ENCODE assay signal across 8 cellular contexts in genomic region chr5:131536211-131536826, GRCh38.
DNase-seq lines count a peak whose midpoint lies in the region; ATAC-seq, FAIRE-seq and TF ChIP-seq lines count a peak whose summit lies in the region.

No MANE protein-coding gene starts in this region.

- WGBS in pancreas, 2 donors = 83 to 93% methylated on average over 6 of the region's 6 CpGs

- POLR2A ChIA-PET in activated CD4-positive, alpha-beta T cell treated with anti-CD3 and anti-CD28 coated beads for 36 hours (lab: Charles Lee) = no interaction called here

- H3K4me1 ChIP-seq in adipocyte (ENCODE audit: control insufficient read depth, insufficient read depth, low read length) (peaks cover 14% of the 10 kb centered on the region), pancreas (peaks cover 0 to 2% (median 0%) of the 10 kb centered on the region in 3 donors), foreskin keratinocyte (peaks cover under 1% of the 10 kb centered on the region)

- ATAC-seq in activated CD4-positive, alpha-beta T cell treated with anti-CD3 and anti-CD28 coated beads for 36 hours = peak; percentile 48
- ATAC-seq in HG02588 (IDR thresholded peaks at IDR 0.05; ENCODE audit: unreplicated experiment) (peak; percentile 94), pancreas (peak in 3 of 4 donors; percentile 19 to 58 (median 52)), foreskin keratinocyte (no peak)

- H3K36me3 ChIP-seq in adipocyte (ENCODE audit: control insufficient read depth, insufficient read depth, low read length, severe bottlenecking) (no peaks in the 10 kb centered on the region), pancreas (no peaks in the 10 kb centered on the region)

- peak; percentile 20 for DNase-seq in activated CD4-positive, alpha-beta T cell treated with anti-CD3 and anti-CD28 coated beads for 36 hours
- DNase-seq in activated CD4-positive, alpha-beta T cell treated with anti-CD3 and anti-CD28 coated beads, Interleukin-2, amount 50 U/mL, for 1 hour = no peak
- peak; percentile 72 for DNase-seq in NB4 (ENCODE audit: low read depth)
- DNase-seq in adipocyte (ENCODE audit: low read depth) = peak; percentile 24
- no peak for DNase-seq in pancreas
- no peak for DNase-seq in foreskin keratinocyte
- no peak for DNase-seq in NCI-H526 treated with DMSO at 0.1 percent for 48 hours (lab: John Stamatoyannopoulos, UW)

- peak overlapping the region; percentile 26 for H3K4me3 Mint-ChIP-seq in activated CD4-positive, alpha-beta T cell treated with anti-CD3 and anti-CD28 coated beads for 36 hours

- intact Hi-C loops in activated CD4-positive, alpha-beta T cell treated with anti-CD3 and anti-CD28 coated beads for 36 hours (cut with DNase I, micrococcal nuclease) = loop anchor here (1.0 to 10.0 kb wide), 9 partner anchors 52 to 888 kb away; partner anchors contain the start of gene FNIP1 (in 1 of the 2)
- intact Hi-C loops in pancreas (cut with DNase I) = no loop called here

- TF ChIP-seq CTCF in NB4 (IDR thresholded peaks at IDR 0.05; ENCODE audit: low read depth, low read length) (no peak), pancreas (IDR thresholded peaks at IDR 0.05) (no peak), foreskin keratinocyte (conservative IDR thresholded peaks at IDR 0.05) (no peak)

- no peak for TF ChIP-seq POLR2A in NB4 (IDR thresholded peaks at IDR 0.05; ENCODE audit: extremely low read depth, insufficient read length)

- CTCF ChIA-PET in activated CD4-positive, alpha-beta T cell treated with anti-CD3 and anti-CD28 coated beads for 36 hours (lab: Charles Lee) = interaction anchor here (1.2 kb wide), 1 partner anchor 10 kb away, joined by 4 read pairs; no protein-coding TSS in a partner anchor

- peaks cover 86% of the 10 kb centered on the region for H3K4me1 Mint-ChIP-seq in activated CD4-positive, alpha-beta T cell treated with anti-CD3 and anti-CD28 coated beads for 36 hours

- H3K4me3 ChIP-seq in NB4 (ENCODE audit: low read depth, low read length) (no peak overlapping the region), adipocyte (ENCODE audit: low read length) (no peak overlapping the region), pancreas (no peak overlapping the region)

- no peak overlapping the region for H3K9ac ChIP-seq in adipocyte (ENCODE audit: low read length)

- H3K27me3 Mint-ChIP-seq in activated CD4-positive, alpha-beta T cell treated with anti-CD3 and anti-CD28 coated beads for 36 hours = no peaks in the 10 kb centered on the region

- no peak for FAIRE-seq in pancreas (lab: Jason Lieb, UNC)

- H3K9me3 Mint-ChIP-seq in activated CD4-positive, alpha-beta T cell treated with anti-CD3 and anti-CD28 coated beads for 36 hours (ENCODE audit: low read depth) = no peaks in the 10 kb centered on the region

- H3K36me3 Mint-ChIP-seq in activated CD4-positive, alpha-beta T cell treated with anti-CD3 and anti-CD28 coated beads for 36 hours (ENCODE audit: low read depth) = peaks cover 33% of the 10 kb centered on the region

- H3K27ac ChIP-seq in pancreas (no peak overlapping the region), foreskin keratinocyte (no peak overlapping the region)

- H3K27me3 ChIP-seq in adipocyte (replicated peaks; ENCODE audit: control insufficient read depth, insufficient read depth, low read length) (no peaks in the 10 kb centered on the region), pancreas (no peaks in the 10 kb centered on the region), foreskin keratinocyte (no peaks in the 10 kb centered on the region)

- H3K27ac Mint-ChIP-seq in activated CD4-positive, alpha-beta T cell treated with anti-CD3 and anti-CD28 coated beads for 36 hours = peak overlapping the region; percentile 86

- no peaks in the 10 kb centered on the region for H3K9me3 ChIP-seq in adipocyte (ENCODE audit: control insufficient read depth, low read length)
- no peaks in the 10 kb centered on the region for H3K9me3 ChIP-seq in pancreas

Comparison
In these comparisons a context has a peak if more than half of its experiments do, and no peak if none do; other contexts are left out.
1. DNase-seq: peak in activated CD4-positive, alpha-beta T cell treated with anti-CD3 and anti-CD28 coated beads for 36 hours (single experiment), NB4 (single experiment) and adipocyte (single experiment); none in activated CD4-positive, alpha-beta T cell treated with anti-CD3 and anti-CD28 coated beads, Interleukin-2, amount 50 U/mL, for 1 hour (single experiment), pancreas (0 of 6), foreskin keratinocyte (0 of 2) and NCI-H526 treated with DMSO at 0.1 percent for 48 hours (single experiment).
2. intact Hi-C loops: an anchor here in activated CD4-positive, alpha-beta T cell treated with anti-CD3 and anti-CD28 coated beads for 36 hours (1.0 to 10.0 kb wide); none called in pancreas.